In genomic region chr1:102896771-102897170, GRCh38 we compare ENCODE assay signal across 25 cellular contexts.
"Had no signal": no experiment of that assay in that cellular context is flagged by ENCODE, and none has a peak within 500 bp of the region (broad histone marks: within the 10 kb centered on the region; RNA-seq: fewer than 3 reads in every experiment).

No MANE protein-coding gene starts in this region.

- ATAC-seq: HepG2, K562, Right ventricle myocardium inferior had no signal

- H3K4me3 ChIP-seq: K562, SJCRH30 had no signal

- DNase-seq: Kasumi-1, MM.1S, MV-4-11, NCI-H1048, NCI-H1105, NCI-H1417, NCI-H146, NCI-H1694 treated with DMSO at 0.1 percent for 48 hours, NCI-H1930, NCI-H2081, NCI-H2107, NCI-H2227 treated with DMSO at 0.1 percent for 48 hours, NCI-H446, NCI-H510A, NCI-H524 treated with DMSO at 0.1 percent for 48 hours, NCI-H69, NCI-H774, SHP77 treated with DMSO at 0.1 percent for 48 hours, SJCRH30, T-helper 1 cell had no signal

- H3K9ac ChIP-seq: KMS-11 had no signal

- H3K27ac ChIP-seq: KMS-11, RWPE1, SJCRH30 had no signal

- H3K36me3 ChIP-seq: SJCRH30 had no signal

- H3K9me3 ChIP-seq: SJCRH30 had no signal

- H3K4me1 ChIP-seq: SJCRH30 had no signal

- H3K4me2 ChIP-seq: KMS-11 had no signal

- H3K27me3 ChIP-seq: SJCRH30 had no signal
